Comparison of ENCODE assay signal across 20 cellular contexts in the genomic region with DNA sequence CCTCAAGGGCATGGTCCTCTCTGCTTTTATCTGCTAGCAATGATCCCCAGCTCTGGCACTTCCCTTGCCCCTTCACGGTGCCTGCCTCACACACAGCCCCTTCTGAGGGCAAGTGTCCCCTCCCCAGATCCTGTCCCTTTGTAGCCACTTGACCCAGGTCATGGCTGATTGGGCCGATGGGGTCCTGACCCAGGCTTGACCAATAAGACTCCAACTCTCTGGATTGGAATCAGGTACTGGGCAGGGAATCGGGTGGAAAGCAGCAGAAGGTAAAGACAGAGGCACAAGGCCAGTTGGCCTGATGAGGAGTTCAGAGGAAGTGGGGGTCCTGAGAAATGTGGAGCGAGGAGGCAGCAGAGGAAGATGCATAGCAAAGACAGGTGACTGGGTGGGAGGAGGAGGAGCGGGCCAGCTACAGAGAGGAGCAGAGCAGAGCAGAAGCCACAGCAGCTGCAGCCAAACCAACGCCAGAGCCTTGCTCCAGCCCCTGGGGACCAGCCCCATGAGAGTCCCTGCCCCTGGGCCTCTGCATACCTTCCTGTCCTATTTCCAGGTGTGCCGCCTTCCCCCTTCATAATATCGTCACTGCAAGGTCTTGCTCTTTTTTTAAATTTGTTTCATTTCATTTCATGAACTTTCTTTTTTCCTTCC. TPM values are rescaled to one million over a fixed set of nuclear protein-coding genes. Genes with fewer than 3 reads are reported as not detected.
DNase-seq lines count a peak whose midpoint lies in the region; TF ChIP-seq lines count a peak whose summit lies in the region.
"Had no signal": no experiment of that assay in that cellular context is flagged by ENCODE, and none has a peak within 500 bp of the region (broad histone marks: within the 10 kb centered on the region; RNA-seq: fewer than 3 reads in every experiment).

No MANE protein-coding gene starts in this region.

- H3K4me1 Mint-ChIP-seq in osteocyte (ENCODE audit: unreplicated experiment): no peaks in the 10 kb centered on the region
- peaks cover 0 to 3% (median 0%) of the 10 kb centered on the region in 4 donors for H3K4me1 Mint-ChIP-seq in CD4-positive, alpha-beta memory T cell

- no TSS peak for BruUV-seq in mammary epithelial cell (replicated peaks; lab: Mats Ljungman, UMichigan)

- dilution Hi-C loops in mammary epithelial cell (cut with HindIII; ENCODE audit: low sequenced_read_pairs): no loop called here

- TF ChIP-seq CTCF in osteocyte (IDR thresholded peaks at IDR 0.05): no peak
- no peak for TF ChIP-seq CTCF in mammary epithelial cell (conservative IDR thresholded peaks at IDR 0.05 in 1 of 2, IDR thresholded peaks at IDR 0.05 in 1 of 2; ENCODE audit: extremely low read depth in 1 of 2, insufficient read depth in 1 of 2, low read depth in 1 of 2, low read length in 2 of 2)
- no peak for TF ChIP-seq CTCF in RWPE1 (conservative IDR thresholded peaks at IDR 0.05; ENCODE audit: low read depth)

- H3K79me2 ChIP-seq in mammary epithelial cell (ENCODE audit: insufficient read depth, low read length): no peaks in the 10 kb centered on the region

- H4K20me1 ChIP-seq in mammary epithelial cell (ENCODE audit: insufficient read depth, low read length): no peaks in the 10 kb centered on the region

- H3K4me2 ChIP-seq in mammary epithelial cell (ENCODE audit: insufficient read depth, low read depth, low read length): no peak overlapping the region
- H3K4me2 ChIP-seq: KMS-11 had no signal

- in situ Hi-C loops in mammary epithelial cell (cut with MboI; ENCODE audit: low sequenced_read_pairs in 2 of 2): no loop called here

- no peaks in the 10 kb centered on the region for H3K9me3 ChIP-seq in mammary epithelial cell (replicated peaks; ENCODE audit: insufficient read depth, low read length)
- H3K9me3 ChIP-seq in CD4-positive, alpha-beta memory T cell (ENCODE audit: control insufficient read depth in 1 of 2, low read length in 2 of 2): no peaks in the 10 kb centered on the region

- no peak overlapping the region for H3K9ac ChIP-seq in mammary epithelial cell (ENCODE audit: insufficient read depth, low read length)
- H3K9ac ChIP-seq: GM23248, KMS-11 had no signal

- no peak overlapping the region for H3K27ac Mint-ChIP-seq in osteocyte (ENCODE audit: unreplicated experiment)
- no peak overlapping the region for H3K27ac Mint-ChIP-seq in CD4-positive, alpha-beta memory T cell
- H3K27ac Mint-ChIP-seq: CD4-positive, alpha-beta T cell had no signal

- H2AFZ ChIP-seq in mammary epithelial cell (ENCODE audit: low read depth, low read length): no peak overlapping the region
- H2AFZ ChIP-seq: GM23248 had no signal

- H3K9me3 Mint-ChIP-seq in osteocyte (ENCODE audit: unreplicated experiment): no peaks in the 10 kb centered on the region
- no peaks in the 10 kb centered on the region for H3K9me3 Mint-ChIP-seq in CD4-positive, alpha-beta memory T cell
- H3K9me3 Mint-ChIP-seq: CD4-positive, alpha-beta T cell had no signal

- H3K27ac ChIP-seq in mammary epithelial cell (ENCODE audit: insufficient read depth, low read depth, low read length): no peak overlapping the region
- H3K27ac ChIP-seq in CD4-positive, alpha-beta memory T cell (ENCODE audit: low read depth, low read length): no peak overlapping the region
- no peak overlapping the region for H3K27ac ChIP-seq in RWPE1
- H3K27ac ChIP-seq: GM23248, KMS-11 had no signal

- H3K4me1 ChIP-seq in mammary epithelial cell (ENCODE audit: insufficient read depth, low read length): peaks cover 3% of the 10 kb centered on the region
- H3K4me1 ChIP-seq in CD4-positive, alpha-beta memory T cell (ENCODE audit: insufficient read depth, low read length): no peaks in the 10 kb centered on the region

- peak; percentile 21 for DNase-seq in activated CD8-positive, alpha-beta memory T cell treated with anti-CD3 and anti-CD28 coated beads for 24 hours
- no peak for DNase-seq in activated CD8-positive, alpha-beta memory T cell treated with anti-CD3 and anti-CD28 coated beads, Interleukin-2, amount 50 U/mL, for 4 hours
- DNase-seq in ecto neural progenitor cell (ENCODE audit: low spot score) (peak; percentile 13), osteocyte (ENCODE audit: extremely low spot score, unreplicated experiment) (peak; percentile 69), mammary epithelial cell (no peak), RWPE1 (ENCODE audit: low spot score) (no peak), retina (no peak)
- no peak for DNase-seq in CD4-positive, alpha-beta memory T cell
- DNase-seq: 8988T; CD4-positive, alpha-beta T cell; GM23248; NCI-H1417 treated with DMSO at 0.1 percent for 48 hours; NCI-H187 treated with DMSO at 0.1 percent for 48 hours; NCI-H226; NCI-H524; PC-3; RPMI8226; SIG-M5 had no signal

- no peak overlapping the region for H3K4me3 Mint-ChIP-seq in osteocyte (ENCODE audit: unreplicated experiment)
- no peak overlapping the region for H3K4me3 Mint-ChIP-seq in CD4-positive, alpha-beta memory T cell
- H3K4me3 Mint-ChIP-seq: CD4-positive, alpha-beta T cell had no signal

- H3K36me3 ChIP-seq in mammary epithelial cell (ENCODE audit: insufficient read depth, low read length): no peaks in the 10 kb centered on the region
- H3K36me3 ChIP-seq in CD4-positive, alpha-beta memory T cell (ENCODE audit: insufficient read depth, low read length): no peaks in the 10 kb centered on the region

- H3K27me3 Mint-ChIP-seq in osteocyte (ENCODE audit: unreplicated experiment): peaks cover 3% of the 10 kb centered on the region
- peaks cover 5 to 18% of the 10 kb centered on the region in 2 donors for H3K27me3 Mint-ChIP-seq in CD4-positive, alpha-beta memory T cell

- intact Hi-C loops in mammary epithelial cell (cut with micrococcal nuclease): no loop called here
- intact Hi-C loops in CD4-positive, alpha-beta memory T cell (cut with micrococcal nuclease): no loop called here

- CTCF ChIA-PET in mammary epithelial cell (lab: Charles Lee; ENCODE audit: low non-redundant PET) (no interaction called here), RWPE1 (lab: Yijun Ruan, JAX) (no interaction called here)
- CTCF ChIA-PET in CD4-positive, alpha-beta memory T cell (lab: Charles Lee; ENCODE audit: partially characterized antibody): no interaction called here

- WGBS in mammary epithelial cell (ENCODE audit: low coverage, missing lambda C conversion rate): 60% methylated on average over 8 of the region's 8 CpGs

- H3K4me3 ChIP-seq in mammary epithelial cell (replicated peaks in 1 of 3; ENCODE audit: insufficient read depth in 1 of 3, low read depth in 2 of 3, low read length in 3 of 3): no peak overlapping the region
- no peak overlapping the region for H3K4me3 ChIP-seq in CD4-positive, alpha-beta memory T cell (ENCODE audit: low read length in 2 of 2)
- H3K4me3 ChIP-seq: GM23248 had no signal

- POLR2A ChIA-PET in CD4-positive, alpha-beta memory T cell (lab: Charles Lee; ENCODE audit: partially characterized antibody): no interaction called here
- POLR2A ChIA-PET in RWPE1 (lab: Yijun Ruan, JAX; ENCODE audit: low non-redundant PET): no interaction called here

- no peaks in the 10 kb centered on the region for H3K36me3 Mint-ChIP-seq in osteocyte (ENCODE audit: unreplicated experiment)
- no peaks in the 10 kb centered on the region for H3K36me3 Mint-ChIP-seq in CD4-positive, alpha-beta memory T cell

- no peaks in the 10 kb centered on the region for H3K27me3 ChIP-seq in mammary epithelial cell (ENCODE audit: insufficient read depth, low read length)
- no peaks in the 10 kb centered on the region for H3K27me3 ChIP-seq in CD4-positive, alpha-beta memory T cell (ENCODE audit: insufficient read depth, low read length)

RNA-seq across cellular contexts. Expression of gene CAPN13, which starts 39.1 kb away (rescaled TPM):
- total RNA-seq in osteocyte (not detected in 2 replicates), mammary epithelial cell (under 1 TPM in 1 of 2 donors, not detected in 1; 0.17 TPM)
- polyA plus RNA-seq in mammary epithelial cell: not detected
- not detected for polyA minus RNA-seq in mammary epithelial cell
- total RNA-seq in CD4-positive, alpha-beta memory T cell: not detected
- not detected for polyA plus RNA-seq in CD4-positive, alpha-beta memory T cell
- total RNA-seq: CD4-positive, alpha-beta T cell; GM23248 had no signal
- polyA plus RNA-seq: AG04450, GM23248 had no signal

Comparison
In these comparisons a context has a peak if more than half of its experiments do, and no peak if none do; other contexts are left out.
1. DNase-seq: peak in activated CD8-positive, alpha-beta memory T cell treated with anti-CD3 and anti-CD28 coated beads for 24 hours (single experiment), ecto neural progenitor cell (single experiment) and osteocyte (single experiment); none in activated CD8-positive, alpha-beta memory T cell treated with anti-CD3 and anti-CD28 coated beads, Interleukin-2, amount 50 U/mL, for 4 hours (single experiment), mammary epithelial cell (single experiment), CD4-positive, alpha-beta memory T cell (0 of 5), RWPE1 (single experiment) and retina (single experiment).